Comparison of ENCODE assay signal across 1 cellular context in genomic region chr5:176609724-176610429, GRCh38.
A peak's percentile ranks its signal among the peaks of the same experiment; 100 is the strongest.
TF ChIP-seq lines count a peak whose summit lies in the region.

Gene GPRIN1 (minus strand): TSS chr5:176610156. CDS start chr5:176599834, 10,322 bp downstream.

TF ChIP-seq in GM12878, 131 proteins besides CTCF, POLR2A, EP300 and RAD21 (continued from another document):
- peak; percentile 78 for TF ChIP-seq REST (IDR thresholded peaks at IDR 0.05; ENCODE audit: low read depth, low read length)
- TF ChIP-seq HCFC1 (IDR thresholded peaks at IDR 0.05; ENCODE audit: low read length), result no peak
- TF ChIP-seq RUNX3 (IDR thresholded peaks at IDR 0.05; ENCODE audit: low read length), result peak; percentile 68
- no peak for TF ChIP-seq ZSCAN29 (IDR thresholded peaks at IDR 0.05)
- peak; percentile 75 for TF ChIP-seq IKZF1 (conservative IDR thresholded peaks at IDR 0.05)
- TF ChIP-seq EGR1 (IDR thresholded peaks at IDR 0.05; ENCODE audit: borderline replicate concordance in 1 of 2, low read depth in 2 of 2, low read length in 2 of 2), result peak in 1 of 2 experiments; percentile 79; a peak in 2 of 3 replicates
